ENCODE assay signal across 12 cellular contexts in genomic region chr9:110252509-110253139, GRCh38. TPM values are rescaled to one million over a fixed set of nuclear protein-coding genes. Genes with fewer than 3 reads are reported as not detected.
DNase-seq lines count a peak whose midpoint lies in the region; ATAC-seq, FAIRE-seq and TF ChIP-seq lines count a peak whose summit lies in the region.
"Had no signal": no experiment of that assay in that cellular context is flagged by ENCODE, and none has a peak within 500 bp of the region (broad histone marks: within the 10 kb centered on the region; RNA-seq: fewer than 3 reads in every experiment).

No MANE protein-coding gene starts in this region.

- H3K4me3 ChIP-seq in A549 (peak overlapping the region; percentile 67), GM23338 (no peak overlapping the region), keratinocyte (ENCODE audit: control insufficient read depth in 2 of 3, extremely low read depth in 1 of 3, insufficient read depth in 2 of 3, low read depth in 1 of 3, low read length in 3 of 3) (peak overlapping the region in 2 of 3 experiments; percentile 13 to 25)
- H3K4me3 ChIP-seq: left ventricle myocardium inferior had no signal

- H3K36me3 Mint-ChIP-seq in GM23338 (ENCODE audit: low read depth), result peaks cover 27% of the 10 kb centered on the region
- peaks cover 35 to 50% of the 10 kb centered on the region in 2 donors for H3K36me3 Mint-ChIP-seq in activated naive CD4-positive, alpha-beta T cell treated with anti-CD3 and anti-CD28 coated beads, Interleukin-2, amount 50 U/mL, for 72 hours

- CTCF ChIA-PET in A549 (lab: Yijun Ruan, JAX), result no interaction called here

- no peak overlapping the region; the same call in 2 of the 3 replicates for H3K4me3 Mint-ChIP-seq in GM23338

- TF ChIP-seq CTCF in A549 (IDR thresholded peaks at IDR 0.05) (no peak), GM23338 (conservative IDR thresholded peaks at IDR 0.05; ENCODE audit: low read depth in 2 of 2) (no peak), keratinocyte (optimal IDR thresholded peaks at IDR 0.05 in 1 of 3, IDR thresholded peaks at IDR 0.05 in 1 of 3, conservative IDR thresholded peaks at IDR 0.05 in 1 of 3; ENCODE audit: extremely low read depth in 1 of 3, insufficient read depth in 2 of 3, low read length in 3 of 3) (no peak)

- POLR2A ChIA-PET in A549 (lab: Yijun Ruan, JAX), result interaction anchor here (0.6 to 1.4 kb wide), 2 partner anchors 10 to 376 kb away, joined by 3 to 4 read pairs; no protein-coding TSS in a partner anchor

- no peak overlapping the region for H3K27ac Mint-ChIP-seq in GM23338
- peak overlapping the region; percentile 11 to 91 for H3K27ac Mint-ChIP-seq in activated naive CD4-positive, alpha-beta T cell treated with anti-CD3 and anti-CD28 coated beads, Interleukin-2, amount 50 U/mL, for 72 hours

- no peaks in the 10 kb centered on the region for H3K27me3 ChIP-seq in GM23338 (ENCODE audit: insufficient read depth)
- H3K27me3 ChIP-seq in keratinocyte (ENCODE audit: control insufficient read depth, extremely low read depth, insufficient read depth, low read length), result no peaks in the 10 kb centered on the region

- TF ChIP-seq POLR2A in A549 (IDR thresholded peaks at IDR 0.05; ENCODE audit: low read length), result no peak

- no peaks in the 10 kb centered on the region for H3K9me3 ChIP-seq in A549
- no peaks in the 10 kb centered on the region for H3K9me3 ChIP-seq in keratinocyte (ENCODE audit: control insufficient read depth, low read depth, low read length)
- H3K9me3 ChIP-seq: left ventricle myocardium inferior had no signal

- peaks cover 31% of the 10 kb centered on the region for H4K20me1 ChIP-seq in GM23338 (replicated peaks; ENCODE audit: insufficient read depth)
- H4K20me1 ChIP-seq in keratinocyte (ENCODE audit: control insufficient read depth, extremely low read depth, insufficient read depth, low read length), result peaks cover 37% of the 10 kb centered on the region

- TF ChIP-seq RAD21 in A549 (conservative IDR thresholded peaks at IDR 0.05 in 1 of 2, IDR thresholded peaks at IDR 0.05 in 1 of 2), result no peak

- DNase-seq in A549 (ENCODE audit: low read depth in 1 of 2, low spot score in 1 of 2), result peak in 1 of 2 experiments; percentile 57
- peak; percentile 7 for DNase-seq in GM23338 (ENCODE audit: low spot score)
- no peak for DNase-seq in activated naive CD4-positive, alpha-beta T cell treated with anti-CD3 and anti-CD28 coated beads, Interleukin-2, amount 50 U/mL, for 72 hours (ENCODE audit: low spot score in 2 of 2)
- no peak for DNase-seq in keratinocyte (ENCODE audit: low read depth, low spot score)
- no peak for DNase-seq in NCI-H1048 (lab: John Stamatoyannopoulos, UW)
- DNase-seq in T-helper 9 cell, result no peak
- DNase-seq: foreskin melanocyte, left ventricle myocardium inferior, retina had no signal

- H3K27ac ChIP-seq in A549, result peak overlapping the region in 1 of 2 experiments; percentile 62; a peak in 3 of 6 replicates
- H3K27ac ChIP-seq in GM23338 (ENCODE audit: low read depth), result no peak overlapping the region
- H3K27ac ChIP-seq in keratinocyte (ENCODE audit: control insufficient read depth, insufficient read depth, low read length), result peak overlapping the region; percentile 95
- H3K27ac ChIP-seq: left ventricle myocardium inferior had no signal

- H3K9me2 ChIP-seq in GM23338 (ENCODE audit: insufficient read depth), result no peaks in the 10 kb centered on the region

- H3K9me3 Mint-ChIP-seq in GM23338, result peaks cover 2% of the 10 kb centered on the region; the same call in 1 of the 3 replicates
- no peaks in the 10 kb centered on the region for H3K9me3 Mint-ChIP-seq in activated naive CD4-positive, alpha-beta T cell treated with anti-CD3 and anti-CD28 coated beads, Interleukin-2, amount 50 U/mL, for 72 hours

- FAIRE-seq in A549 (lab: Jason Lieb, UNC) (no peak), keratinocyte (lab: Jason Lieb, UNC) (no peak)

- no peak overlapping the region for H2AFZ ChIP-seq in GM23338
- H2AFZ ChIP-seq in keratinocyte (ENCODE audit: control insufficient read depth, low read length), result no peak overlapping the region

- dilution Hi-C loops in keratinocyte (cut with MboI; ENCODE audit: extremely low pct_ligation_motif_present, low sequenced_read_pairs), result no loop called here

- no peaks in the 10 kb centered on the region for H3K9me1 ChIP-seq in keratinocyte (ENCODE audit: control insufficient read depth, extremely low read depth, insufficient read depth, low read length)

- H3K36me3 ChIP-seq in GM23338 (ENCODE audit: insufficient read depth) (peaks cover 16% of the 10 kb centered on the region), keratinocyte (ENCODE audit: control insufficient read depth in 2 of 2, extremely low read depth in 1 of 2, insufficient read depth in 2 of 2, low read length in 2 of 2) (peaks cover 18 to 35% of the 10 kb centered on the region in 2 experiments)

- 18% methylated on average over 10 of the region's 10 CpGs for WGBS in A549 (ENCODE audit: missing lambda C conversion rate)

- ATAC-seq in A549 (no peak), GM23338 (no peak), HG03025 (IDR thresholded peaks at IDR 0.05; ENCODE audit: low FRiP score, unreplicated experiment) (no peak), HG02588 (IDR thresholded peaks at IDR 0.05; ENCODE audit: unreplicated experiment) (no peak)
- no peak for ATAC-seq in activated naive CD4-positive, alpha-beta T cell treated with anti-CD3 and anti-CD28 coated beads, Interleukin-2, amount 50 U/mL, for 72 hours

- H3K4me1 Mint-ChIP-seq in GM23338, result peaks cover 31% of the 10 kb centered on the region

- H3K27me3 Mint-ChIP-seq in GM23338 (ENCODE audit: insufficient read depth, low read depth, poor library complexity), result peaks cover 17% of the 10 kb centered on the region

- H3K9ac ChIP-seq in keratinocyte (ENCODE audit: control insufficient read depth, extremely low read depth, insufficient read depth, low read length), result no peak overlapping the region

- TF ChIP-seq EP300 in A549 (IDR thresholded peaks at IDR 0.05), result no peak

- H3K79me2 ChIP-seq in GM23338 (replicated peaks; ENCODE audit: insufficient read depth) (peaks cover 84% of the 10 kb centered on the region), keratinocyte (ENCODE audit: control insufficient read depth, insufficient read depth, low read length) (peaks cover 83% of the 10 kb centered on the region)

- H3K4me2 ChIP-seq in A549, result peak overlapping the region; percentile 76
- H3K4me2 ChIP-seq in GM23338, result no peak overlapping the region
- peak overlapping the region; percentile 99 for H3K4me2 ChIP-seq in keratinocyte (ENCODE audit: control insufficient read depth, extremely low read depth, insufficient read depth, low read depth, low read length)

- H3F3A ChIP-seq in GM23338 (replicated peaks; ENCODE audit: low read depth), result peaks cover 3% of the 10 kb centered on the region; the same call in 1 of the 2 replicates

- H3K4me1 ChIP-seq in A549, result peaks cover 60% of the 10 kb centered on the region
- peaks cover 19% of the 10 kb centered on the region for H3K4me1 ChIP-seq in GM23338 (ENCODE audit: insufficient read depth)
- H3K4me1 ChIP-seq in keratinocyte (ENCODE audit: control insufficient read depth, extremely low read depth, insufficient read depth, low read length), result peaks cover 38% of the 10 kb centered on the region

TF ChIP-seq in A549, 52 proteins besides CTCF, POLR2A, EP300 and RAD21 (continues in another document):
- peak; percentile 24; the same call in 1 of the 2 replicates for TF ChIP-seq HOXA7 (CRISPR knock-in tag; IDR thresholded peaks at IDR 0.05)

TF ChIP-seq in GM23338, 12 proteins besides CTCF, POLR2A, EP300 and RAD21:
- no peak for TF ChIP-seq EZH2phosphoT487 (IDR thresholded peaks at IDR 0.05; ENCODE audit: unreplicated experiment)

RNA-seq across cellular contexts. Expression of gene TXN, which starts 3.7 kb away (rescaled TPM):
- 1,336 and 1,626 TPM in 2 replicates for polyA plus RNA-seq in A549 (2011; rRNA removed)
- 1,191 and 1,403 TPM in 2 replicates for polyA plus RNA-seq in A549 (2012; cell fraction: cytosol; rRNA removed)
- 356 and 650 TPM in 2 replicates for polyA plus RNA-seq in A549 (2012; cell fraction: nucleus; rRNA removed)
- polyA plus RNA-seq in A549 (2017; fragmentation: RNase III; extraction: RNeasy Plus Mini Kit Qiagen cat#74134 plus additional on column Dnase treatment), result 1,222 to 1,380 TPM (median 1,309 TPM) in 3 replicates
- polyA minus RNA-seq in A549 (2011; rRNA and poly(A)+ RNA removed), result 211 and 233 TPM in 2 replicates
- 173 and 177 TPM in 2 replicates for total RNA-seq in GM23338 (2014; rRNA removed; shearing (Covaris generic))
- 1,031 and 1,034 TPM in 2 replicates for polyA plus RNA-seq in GM23338 (2016; fragmentation: Nextera tagmentation; extraction: Ambion mirVana)
- total RNA-seq in activated naive CD4-positive, alpha-beta T cell treated with anti-CD3 and anti-CD28 coated beads, Interleukin-2, amount 50 U/mL, for 72 hours, result 100 to 1,000 TPM; 375 to 406 TPM
- 768 to 1,127 TPM (median 845 TPM) in 3 replicates for polyA plus RNA-seq in keratinocyte
- polyA plus RNA-seq in keratinocyte (2011; ENCODE audit: low read depth), result 178 TPM
- 1,024 and 1,515 TPM in 2 replicates for polyA plus RNA-seq in keratinocyte (2011; cell fraction: cytosol; rRNA removed)
- polyA plus RNA-seq in keratinocyte (2011; cell fraction: nucleus; rRNA removed), result 383 and 589 TPM in 2 replicates
- 573 and 790 TPM in 2 replicates for polyA plus RNA-seq in keratinocyte (2012; ENCODE audit: low replicate concordance)
- 95.6 to 332 TPM (median 271 TPM) in 3 replicates for polyA minus RNA-seq in keratinocyte
- polyA minus RNA-seq in keratinocyte (2011; cell fraction: cytosol; rRNA and poly(A)+ RNA removed), result 238 TPM
- polyA minus RNA-seq in keratinocyte (2011; cell fraction: nucleus; rRNA and poly(A)+ RNA removed), result 44.6 and 71.1 TPM in 2 replicates

RNA-seq across cellular contexts. Expression of gene C9orf152, which starts 44.7 kb away (rescaled TPM):
- polyA plus RNA-seq in A549 (2011; rRNA removed), result 0.79 and 1.3 TPM in 2 replicates
- polyA plus RNA-seq in A549 (2012; cell fraction: cytosol; rRNA removed), result 0.01 TPM in 2 replicates
- polyA plus RNA-seq in A549 (2012; cell fraction: nucleus; rRNA removed), result not detected in 2 replicates
- polyA plus RNA-seq in A549 (2017; fragmentation: RNase III; extraction: RNeasy Plus Mini Kit Qiagen cat#74134 plus additional on column Dnase treatment), result 0.05 to 0.15 TPM (median 0.10 TPM) in 3 replicates
- polyA minus RNA-seq in A549 (2011; rRNA and poly(A)+ RNA removed), result 0.34 and 0.66 TPM in 2 replicates
- total RNA-seq in GM23338 (2014; rRNA removed; shearing (Covaris generic)), result not detected in 2 replicates
- polyA plus RNA-seq in GM23338 (2016; fragmentation: Nextera tagmentation; extraction: Ambion mirVana), result not detected in 2 replicates
- not detected for total RNA-seq in activated naive CD4-positive, alpha-beta T cell treated with anti-CD3 and anti-CD28 coated beads, Interleukin-2, amount 50 U/mL, for 72 hours
- polyA plus RNA-seq in keratinocyte, result 0.01 TPM in 1 of 3 replicates, not detected in the others
- polyA plus RNA-seq in keratinocyte (2011; ENCODE audit: low read depth), result not detected
- polyA plus RNA-seq in keratinocyte (2011; cell fraction: cytosol; rRNA removed), result not detected in 2 replicates
- polyA plus RNA-seq in keratinocyte (2011; cell fraction: nucleus; rRNA removed), result 0.04 and 0.05 TPM in 2 replicates
- 0.03 and 0.13 TPM in 2 replicates for polyA plus RNA-seq in keratinocyte (2012; ENCODE audit: low replicate concordance)
- not detected in 3 replicates for polyA minus RNA-seq in keratinocyte
- not detected for polyA minus RNA-seq in keratinocyte (2011; cell fraction: cytosol; rRNA and poly(A)+ RNA removed)
- polyA minus RNA-seq in keratinocyte (2011; cell fraction: nucleus; rRNA and poly(A)+ RNA removed), result not detected in 2 replicates
- total RNA-seq: HT1080, left ventricle myocardium inferior had no signal
